ENCODE assay signal across 28 cellular contexts in genomic region chr1:116322752-116323405, GRCh38. TPM values are rescaled to one million over a fixed set of nuclear protein-coding genes. Genes with fewer than 3 reads are reported as not detected.
DNase-seq lines count a peak whose midpoint lies in the region; ATAC-seq and TF ChIP-seq lines count a peak whose summit lies in the region.
"Had no signal": no experiment of that assay in that cellular context is flagged by ENCODE, and none has a peak within 500 bp of the region (broad histone marks: within the 10 kb centered on the region; RNA-seq: fewer than 3 reads in every experiment).

No MANE protein-coding gene starts in this region.

- H3K4me3 Mint-ChIP-seq in activated naive CD4-positive, alpha-beta T cell treated with anti-CD3 and anti-CD28 coated beads, Interleukin-2, amount 10 ng/mL, durations not matched to agents 7 days and 5 days: peak overlapping the region; percentile 2
- H3K4me3 Mint-ChIP-seq: activated CD8-positive, alpha-beta memory T cell treated with anti-CD3 and anti-CD28 coated beads, Interleukin-2, amount 10 ng/mL, durations not matched to agents 7 days and 5 days; nephron progenitor cell; type B pancreatic cell had no signal

- H3K79me2 ChIP-seq in trophoblast cell (ENCODE audit: control insufficient read depth, insufficient read depth, low read length, poor library complexity): no peaks in the 10 kb centered on the region

- no peak overlapping the region for H3K23ac ChIP-seq in trophoblast cell (ENCODE audit: low read length)

- TF ChIP-seq CTCF in fibroblast of villous mesenchyme (IDR thresholded peaks at IDR 0.05; ENCODE audit: insufficient read depth, low read depth, low read length) (no peak), foreskin keratinocyte (conservative IDR thresholded peaks at IDR 0.05) (no peak)

- ATAC-seq in foreskin keratinocyte: no peak
- ATAC-seq in HG02610 (IDR thresholded peaks at IDR 0.05; ENCODE audit: unreplicated experiment): no peak
- ATAC-seq: activated CD8-positive, alpha-beta memory T cell treated with anti-CD3 and anti-CD28 coated beads, Interleukin-2, amount 10 ng/mL, durations not matched to agents 7 days and 5 days had no signal

- H3K4ac ChIP-seq in trophoblast cell (ENCODE audit: low read depth, low read length): no peak overlapping the region

- no peak overlapping the region for H2BK5ac ChIP-seq in trophoblast cell (ENCODE audit: low read depth, low read length, poor library complexity)

- DNase-seq in activated naive CD4-positive, alpha-beta T cell treated with anti-CD3 and anti-CD28 coated beads, Interleukin-2, amount 10 ng/mL, durations not matched to agents 7 days and 5 days: no peak
- no peak for DNase-seq in activated naive CD4-positive, alpha-beta T cell treated with anti-CD3 and anti-CD28 coated beads, Interleukin-2, amount 50 U/mL, for 16 hours
- peak; percentile 29 for DNase-seq in NCI-H69 (lab: John Stamatoyannopoulos, UW)
- DNase-seq in fibroblast of villous mesenchyme (ENCODE audit: low read depth): peak; percentile 59
- peak; percentile 11 to 57 for DNase-seq in trophoblast cell
- DNase-seq in SW480 (ENCODE audit: low spot score): no peak
- no peak for DNase-seq in foreskin keratinocyte
- DNase-seq: activated CD4-positive, alpha-beta T cell treated with anti-CD3 and anti-CD28 coated beads for 4 hours; activated CD8-positive, alpha-beta memory T cell treated with anti-CD3 and anti-CD28 coated beads, Interleukin-2, amount 10 ng/mL, durations not matched to agents 7 days and 5 days; activated naive CD4-positive, alpha-beta T cell; activated T-cell treated with anti-CD3 and anti-CD28 coated beads, Interleukin-2, amount 50 U/mL, for 48 hours; central memory CD4-positive, alpha-beta T cell; COR-L47; dorsolateral prefrontal cortex; GF-D8; HCEC 1CT; lower lobe of right lung; NCI-H1436; NCI-H446 treated with DMSO at 0.1 percent for 48 hours; nephron progenitor cell; retina; T-helper 9 cell had no signal

- H3K36me3 Mint-ChIP-seq in activated naive CD4-positive, alpha-beta T cell treated with anti-CD3 and anti-CD28 coated beads, Interleukin-2, amount 10 ng/mL, durations not matched to agents 7 days and 5 days: peaks cover 3% of the 10 kb centered on the region
- H3K36me3 Mint-ChIP-seq: activated CD8-positive, alpha-beta memory T cell treated with anti-CD3 and anti-CD28 coated beads, Interleukin-2, amount 10 ng/mL, durations not matched to agents 7 days and 5 days; type B pancreatic cell had no signal

- peak overlapping the region; percentile 61 for H3K27ac Mint-ChIP-seq in activated naive CD4-positive, alpha-beta T cell treated with anti-CD3 and anti-CD28 coated beads, Interleukin-2, amount 10 ng/mL, durations not matched to agents 7 days and 5 days
- H3K27ac Mint-ChIP-seq: activated CD8-positive, alpha-beta memory T cell treated with anti-CD3 and anti-CD28 coated beads, Interleukin-2, amount 10 ng/mL, durations not matched to agents 7 days and 5 days; nephron progenitor cell; type B pancreatic cell had no signal

- H4K8ac ChIP-seq in trophoblast cell (ENCODE audit: low read depth, low read length): no peak overlapping the region

- no peak overlapping the region for H3K4me2 ChIP-seq in trophoblast cell (ENCODE audit: low read length)
- H3K4me2 ChIP-seq: KMS-11 had no signal

- H2AK5ac ChIP-seq in trophoblast cell (ENCODE audit: low read length): no peak overlapping the region

- no peak overlapping the region for H2AFZ ChIP-seq in trophoblast cell (ENCODE audit: insufficient read depth, low read length, poor library complexity)

- no peak overlapping the region for H2BK120ac ChIP-seq in trophoblast cell (ENCODE audit: insufficient read depth, low read length, poor library complexity)

- no peak overlapping the region for H3K9ac ChIP-seq in trophoblast cell (ENCODE audit: low read length)
- H3K9ac ChIP-seq: KMS-11 had no signal

- H3K4me3 ChIP-seq in fibroblast of villous mesenchyme (ENCODE audit: low read depth, low read length) (no peak overlapping the region), trophoblast cell (ENCODE audit: low read depth, low read length) (no peak overlapping the region)
- H3K4me3 ChIP-seq: dorsolateral prefrontal cortex, lower lobe of right lung, skin epidermis had no signal

- H3K9me3 ChIP-seq in trophoblast cell (ENCODE audit: insufficient read depth, low read depth, low read length): no peaks in the 10 kb centered on the region
- H3K9me3 ChIP-seq: lower lobe of right lung had no signal

- no peaks in the 10 kb centered on the region for H3K36me3 ChIP-seq in trophoblast cell (ENCODE audit: control insufficient read depth in 1 of 2, insufficient read depth in 2 of 2, low read length in 2 of 2)
- H3K36me3 ChIP-seq: lower lobe of right lung had no signal

- H3K79me1 ChIP-seq in trophoblast cell (ENCODE audit: low read length): no peaks in the 10 kb centered on the region

- no peak overlapping the region for H3K27ac ChIP-seq in trophoblast cell (ENCODE audit: low read depth, low read length)
- no peak overlapping the region for H3K27ac ChIP-seq in foreskin keratinocyte
- H3K27ac ChIP-seq: dorsolateral prefrontal cortex, KMS-11, lower lobe of right lung, RWPE1, skin epidermis, VCaP had no signal

- H4K91ac ChIP-seq in trophoblast cell (ENCODE audit: low read depth, low read length): no peak overlapping the region

- no CpG with 5 or more reads among the region's 3 CpGs for WGBS in trophoblast cell (ENCODE audit: extremely low coverage, insufficient coverage, insufficient read length)

- peaks cover 80% of the 10 kb centered on the region for H3K4me1 Mint-ChIP-seq in activated naive CD4-positive, alpha-beta T cell treated with anti-CD3 and anti-CD28 coated beads, Interleukin-2, amount 10 ng/mL, durations not matched to agents 7 days and 5 days

- no peak overlapping the region for H2BK12ac ChIP-seq in trophoblast cell (ENCODE audit: low read length)

- no peak overlapping the region for H4K12ac ChIP-seq in trophoblast cell (ENCODE audit: low read depth, low read length)

- no peaks in the 10 kb centered on the region for H3K9me3 Mint-ChIP-seq in activated naive CD4-positive, alpha-beta T cell treated with anti-CD3 and anti-CD28 coated beads, Interleukin-2, amount 10 ng/mL, durations not matched to agents 7 days and 5 days
- H3K9me3 Mint-ChIP-seq: nephron progenitor cell had no signal

- no peak overlapping the region for H3K14ac ChIP-seq in trophoblast cell (ENCODE audit: low read length)

- H3K18ac ChIP-seq in trophoblast cell (ENCODE audit: low read length): no peak overlapping the region

- CTCF ChIA-PET in activated naive CD4-positive, alpha-beta T cell treated with anti-CD3 and anti-CD28 coated beads, Interleukin-2, amount 10 ng/mL, durations not matched to agents 7 days and 5 days (lab: Charles Lee): no interaction called here

- H3K27me3 ChIP-seq in trophoblast cell (ENCODE audit: insufficient read depth, low read length) (no peaks in the 10 kb centered on the region), foreskin keratinocyte (no peaks in the 10 kb centered on the region)
- H3K27me3 ChIP-seq: dorsolateral prefrontal cortex had no signal

- no peaks in the 10 kb centered on the region for H3K27me3 Mint-ChIP-seq in activated naive CD4-positive, alpha-beta T cell treated with anti-CD3 and anti-CD28 coated beads, Interleukin-2, amount 10 ng/mL, durations not matched to agents 7 days and 5 days
- H3K27me3 Mint-ChIP-seq: activated CD8-positive, alpha-beta memory T cell treated with anti-CD3 and anti-CD28 coated beads, Interleukin-2, amount 10 ng/mL, durations not matched to agents 7 days and 5 days; type B pancreatic cell had no signal

- peaks cover 0 to 6% of the 10 kb centered on the region in 2 experiments for H3K4me1 ChIP-seq in trophoblast cell (ENCODE audit: control insufficient read depth in 1 of 2, insufficient read depth in 2 of 2, low read length in 2 of 2)
- no peaks in the 10 kb centered on the region for H3K4me1 ChIP-seq in foreskin keratinocyte

RNA-seq across cellular contexts. Expression of gene ATP1A1, which starts 50.2 kb away (rescaled TPM):
- 87.0 and 107 TPM in 2 replicates for total RNA-seq in fibroblast of villous mesenchyme
- 247 and 256 TPM in 2 replicates for polyA plus RNA-seq in trophoblast cell (2013)
- 141 and 174 TPM in 2 replicates for total RNA-seq in foreskin keratinocyte
- polyA plus RNA-seq in foreskin keratinocyte: 124 and 152 TPM in 2 replicates

Comparison
In these comparisons a context has a peak if more than half of its experiments do, and no peak if none do; other contexts are left out.
1. DNase-seq: peak in NCI-H69 (single experiment), fibroblast of villous mesenchyme (single experiment) and trophoblast cell (2 of 2); none in activated naive CD4-positive, alpha-beta T cell treated with anti-CD3 and anti-CD28 coated beads, Interleukin-2, amount 10 ng/mL, durations not matched to agents 7 days and 5 days (single experiment), activated naive CD4-positive, alpha-beta T cell treated with anti-CD3 and anti-CD28 coated beads, Interleukin-2, amount 50 U/mL, for 16 hours (single experiment), SW480 (single experiment) and foreskin keratinocyte (0 of 2).